In the genomic region with DNA sequence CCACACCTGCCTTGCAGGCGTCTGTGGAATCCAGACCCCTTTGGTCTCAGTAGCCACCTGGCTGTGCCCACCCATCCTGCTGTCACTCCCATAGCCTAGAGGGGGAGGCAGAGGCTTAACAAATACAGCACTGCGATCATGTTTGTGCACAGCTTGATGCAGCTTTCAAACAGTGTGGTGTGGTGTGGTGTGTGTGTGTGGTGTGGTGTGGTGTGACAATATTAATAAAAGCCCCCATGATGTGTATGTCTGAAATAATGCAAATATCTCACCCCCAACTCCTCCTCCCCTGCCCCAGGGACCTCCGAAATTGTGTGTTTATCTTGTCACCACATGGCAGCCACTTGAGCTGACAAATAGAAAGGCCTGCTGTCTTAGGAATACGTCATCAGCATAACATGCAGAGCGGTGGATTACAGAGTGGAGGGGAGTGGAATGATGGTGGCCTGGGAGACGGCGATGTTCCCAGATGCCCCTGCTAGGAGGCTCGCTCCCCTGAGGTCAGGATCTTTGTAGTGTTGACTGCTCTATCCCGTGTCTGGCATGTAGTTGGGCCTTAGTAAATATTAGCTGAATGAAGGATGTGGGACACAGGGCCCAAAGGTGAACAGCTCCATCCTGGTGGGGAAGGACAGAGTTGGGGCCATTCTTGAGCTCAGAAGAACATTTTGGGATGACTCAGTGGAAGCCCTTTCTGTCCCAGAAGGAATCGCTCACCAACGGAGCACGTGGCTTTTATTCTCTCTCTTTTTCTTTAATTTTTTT, we compare ENCODE assay signal across 9 cellular contexts.
A peak's percentile ranks its signal among the peaks of the same experiment; 100 is the strongest.
DNase-seq lines count a peak whose midpoint lies in the region; ATAC-seq and TF ChIP-seq lines count a peak whose summit lies in the region.
"Had no signal": no experiment of that assay in that cellular context is flagged by ENCODE, and none has a peak within 500 bp of the region (broad histone marks: within the 10 kb centered on the region; RNA-seq: fewer than 3 reads in every experiment).

No MANE protein-coding gene starts in this region.

- H3K9me3 ChIP-seq in duodenal mucosa (ENCODE audit: control insufficient read depth in 1 of 2, low read length in 2 of 2): no peaks in the 10 kb centered on the region
- H3K9me3 ChIP-seq in muscle layer of colon (ENCODE audit: low read length): no peaks in the 10 kb centered on the region
- H3K9me3 ChIP-seq: mucosa of descending colon had no signal

- H3K4me1 ChIP-seq in duodenal mucosa (ENCODE audit: control insufficient read depth in 1 of 2, insufficient read depth in 2 of 2, low read length in 2 of 2) (peaks cover 39 to 41% of the 10 kb centered on the region in 2 donors), muscle layer of colon (ENCODE audit: insufficient read depth, low read length) (peaks cover 41% of the 10 kb centered on the region)

- H3K36me3 ChIP-seq in duodenal mucosa (ENCODE audit: control insufficient read depth in 1 of 2, insufficient read depth in 2 of 2, low read length in 2 of 2) (peaks cover 8 to 18% of the 10 kb centered on the region in 2 donors), muscle layer of colon (ENCODE audit: insufficient read depth, low read length) (peaks cover 9% of the 10 kb centered on the region)

- TF ChIP-seq CTCF in GM20000 (IDR thresholded peaks at IDR 0.05; ENCODE audit: extremely low read depth, missing control alignments) (peak; percentile 51), RWPE1 (conservative IDR thresholded peaks at IDR 0.05; ENCODE audit: low read depth) (no peak)

- peak overlapping the region; percentile 72 to 90 for H3K4me3 ChIP-seq in duodenal mucosa (ENCODE audit: low read depth in 1 of 2, low read length in 2 of 2)
- H3K4me3 ChIP-seq in muscle layer of colon (ENCODE audit: low read depth in 1 of 2, low read length in 2 of 2): peak overlapping the region in 1 of 2 donors; percentile 47
- H3K4me3 ChIP-seq: mucosa of descending colon had no signal

- DNase-seq in AML-193 (lab: John Stamatoyannopoulos, UW) (peak; percentile 30 to 31), GM20000 (ENCODE audit: low spot score) (no peak), RWPE1 (ENCODE audit: low spot score) (no peak)

- no peaks in the 10 kb centered on the region for H3K27me3 ChIP-seq in duodenal mucosa (ENCODE audit: control insufficient read depth in 1 of 2, insufficient read depth in 2 of 2, low read length in 2 of 2)
- no peaks in the 10 kb centered on the region for H3K27me3 ChIP-seq in muscle layer of colon (ENCODE audit: control insufficient read depth in 1 of 2, insufficient read depth in 2 of 2, low read length in 2 of 2)

- POLR2A ChIA-PET in RWPE1 (lab: Yijun Ruan, JAX; ENCODE audit: low non-redundant PET): no interaction called here

- peak overlapping the region; percentile 80 for H3K27ac ChIP-seq in RWPE1
- H3K27ac ChIP-seq in duodenal mucosa (ENCODE audit: low read depth, low read length): peak overlapping the region; percentile 72
- H3K27ac ChIP-seq in muscle layer of colon (ENCODE audit: low read depth, low read length): peak overlapping the region; percentile 83

- H3K9ac ChIP-seq in duodenal mucosa (ENCODE audit: low read depth in 1 of 2, low read length in 2 of 2) (peak overlapping the region; percentile 77 to 98), muscle layer of colon (ENCODE audit: low read length) (peak overlapping the region; percentile 23)

- CTCF ChIA-PET in RWPE1 (lab: Yijun Ruan, JAX): interaction anchor here (0.7 kb wide), 1 partner anchor 130 kb away, joined by 3 read pairs; no protein-coding TSS in a partner anchor

- no peak for ATAC-seq in HG02763 (IDR thresholded peaks at IDR 0.05; ENCODE audit: unreplicated experiment)
- ATAC-seq in GM19397 (IDR thresholded peaks at IDR 0.05; ENCODE audit: unreplicated experiment): no peak
- ATAC-seq in HG03565 (IDR thresholded peaks at IDR 0.05; ENCODE audit: unreplicated experiment): no peak
- ATAC-seq: mucosa of descending colon had no signal

Comparison
In these comparisons a context has a peak if more than half of its experiments do, and no peak if none do; other contexts are left out.
1. DNase-seq: peak in AML-193 (2 of 2); none in GM20000 (single experiment) and RWPE1 (single experiment).
2. Peak in every context shown above with its lines, with median percentiles within 50 percentile points of each other: H3K27ac ChIP-seq.